In genomic region chr5:88542786-88543185, GRCh38 we compare ENCODE assay signal across 25 cellular contexts.
DNase-seq lines count a peak whose midpoint lies in the region; ATAC-seq, FAIRE-seq and TF ChIP-seq lines count a peak whose summit lies in the region.
"Had no signal": no experiment of that assay in that cellular context is flagged by ENCODE, and none has a peak within 500 bp of the region (broad histone marks: within the 10 kb centered on the region; RNA-seq: fewer than 3 reads in every experiment).

No MANE protein-coding gene starts in this region.

- H3K9ac ChIP-seq in GM12878 (ENCODE audit: control insufficient read depth, insufficient read depth, low read length) = no peak overlapping the region
- H3K9ac ChIP-seq: BLaER1 had no signal

- H3K36me3 ChIP-seq in GM12878 (ENCODE audit: control insufficient read depth in 2 of 2, insufficient read depth in 2 of 2, low read length in 1 of 2) (no peaks in the 10 kb centered on the region), MG63 (no peaks in the 10 kb centered on the region)
- H3K36me3 ChIP-seq: BLaER1 had no signal

- intact Hi-C loops in GM12878 (cut with micrococcal nuclease; ENCODE audit: unreplicated experiment) = no loop called here
- intact Hi-C loops in activated T-helper 1 cell treated with anti-CD3 and anti-CD28 coated beads, Interleukin-12 subunit alpha, Interleukin-12 subunit beta, Interleukin-2, Interleukin-4 antibody, amounts not matched to agents 30 ng/mL and 10 ng/mL and 1 ng/mL, durations not matched to agents 14 hours and 24 hours and 36 hours (cut with micrococcal nuclease) = no loop called here

- ATAC-seq in GM12878 (no peak), GM18502 (IDR thresholded peaks at IDR 0.05; ENCODE audit: poor library complexity, unreplicated experiment) (no peak)
- ATAC-seq: GM23338, HCT116 had no signal

- no peaks in the 10 kb centered on the region for H3K36me3 Mint-ChIP-seq in activated T-helper 1 cell treated with anti-CD3 and anti-CD28 coated beads, Interleukin-12 subunit alpha, Interleukin-12 subunit beta, Interleukin-2, Interleukin-4 antibody, amounts not matched to agents 30 ng/mL and 10 ng/mL and 1 ng/mL, durations not matched to agents 14 hours and 24 hours and 36 hours (ENCODE audit: low read depth)
- H3K36me3 Mint-ChIP-seq: CD4-positive, CD25-positive, alpha-beta regulatory T cell; CD8-positive, alpha-beta memory T cell had no signal

- H3K4me3 Mint-ChIP-seq in activated T-helper 1 cell treated with anti-CD3 and anti-CD28 coated beads, Interleukin-12 subunit alpha, Interleukin-12 subunit beta, Interleukin-2, Interleukin-4 antibody, amounts not matched to agents 30 ng/mL and 10 ng/mL and 1 ng/mL, durations not matched to agents 14 hours and 24 hours and 36 hours = no peak overlapping the region
- H3K4me3 Mint-ChIP-seq: B cell; CD4-positive, CD25-positive, alpha-beta regulatory T cell; CD8-positive, alpha-beta memory T cell; GM23338; H9 had no signal

- H4K20me1 ChIP-seq in GM12878 (ENCODE audit: control insufficient read depth, insufficient read depth) = no peaks in the 10 kb centered on the region
- H4K20me1 ChIP-seq: BLaER1 had no signal

- POLR2A ChIA-PET in GM12878 (lab: Charles Lee) = no interaction called here

- no peak overlapping the region for H3K4me2 ChIP-seq in GM12878 (ENCODE audit: control insufficient read depth, insufficient read depth)
- H3K4me2 ChIP-seq: BLaER1, GM23338 had no signal

- H3K79me2 ChIP-seq in GM12878 (ENCODE audit: control insufficient read depth, insufficient read depth, low read length) = no peaks in the 10 kb centered on the region

- no peaks in the 10 kb centered on the region for H3K9me3 ChIP-seq in GM12878 (replicated peaks; ENCODE audit: control insufficient read depth, insufficient read depth, low read length)
- H3K9me3 ChIP-seq in MG63 = no peaks in the 10 kb centered on the region
- H3K9me3 ChIP-seq: BLaER1 had no signal

- no TSS peak for BruUV-seq in GM12878 (replicated peaks; lab: Mats Ljungman, UMichigan)

- H3K4me3 ChIP-seq in astrocyte of the cerebellum (ENCODE audit: low read depth, low read length) = no peak overlapping the region
- H3K4me3 ChIP-seq in GM12878 = no peak overlapping the region
- H3K4me3 ChIP-seq in MG63 = no peak overlapping the region
- H3K4me3 ChIP-seq: BLaER1, GM23338 had no signal

- CTCF ChIA-PET in GM12878 (lab: Yijun Ruan, JAX) = no interaction called here

- no peak for TF ChIP-seq POLR2A in GM12878 (IDR thresholded peaks at IDR 0.05; ENCODE audit: low read depth, low read length)

- TF ChIP-seq RAD21 in GM12878 (IDR thresholded peaks at IDR 0.05; ENCODE audit: insufficient read depth, low read depth, low read length) = no peak

- H3K27me3 Mint-ChIP-seq in activated T-helper 1 cell treated with anti-CD3 and anti-CD28 coated beads, Interleukin-12 subunit alpha, Interleukin-12 subunit beta, Interleukin-2, Interleukin-4 antibody, amounts not matched to agents 30 ng/mL and 10 ng/mL and 1 ng/mL, durations not matched to agents 14 hours and 24 hours and 36 hours (ENCODE audit: insufficient read depth) = peaks cover 5% of the 10 kb centered on the region

- H3K27ac Mint-ChIP-seq in activated T-helper 1 cell treated with anti-CD3 and anti-CD28 coated beads, Interleukin-12 subunit alpha, Interleukin-12 subunit beta, Interleukin-2, Interleukin-4 antibody, amounts not matched to agents 30 ng/mL and 10 ng/mL and 1 ng/mL, durations not matched to agents 14 hours and 24 hours and 36 hours = no peak overlapping the region
- H3K27ac Mint-ChIP-seq: B cell; CD4-positive, CD25-positive, alpha-beta regulatory T cell; CD8-positive, alpha-beta memory T cell; GM23338; H9 had no signal

- H3K4me1 ChIP-seq in GM12878 (ENCODE audit: control insufficient read depth, insufficient read depth, low read length) = no peaks in the 10 kb centered on the region
- H3K4me1 ChIP-seq: BLaER1 had no signal

- no peaks in the 10 kb centered on the region for H3K27me3 ChIP-seq in GM12878 (replicated peaks in 1 of 2; ENCODE audit: control insufficient read depth in 2 of 2, insufficient read depth in 2 of 2, low read length in 1 of 2)
- no peaks in the 10 kb centered on the region for H3K27me3 ChIP-seq in MG63
- H3K27me3 ChIP-seq: BLaER1 had no signal

- no peaks in the 10 kb centered on the region for H3K9me3 Mint-ChIP-seq in activated T-helper 1 cell treated with anti-CD3 and anti-CD28 coated beads, Interleukin-12 subunit alpha, Interleukin-12 subunit beta, Interleukin-2, Interleukin-4 antibody, amounts not matched to agents 30 ng/mL and 10 ng/mL and 1 ng/mL, durations not matched to agents 14 hours and 24 hours and 36 hours
- H3K9me3 Mint-ChIP-seq: CD4-positive, CD25-positive, alpha-beta regulatory T cell; CD8-positive, alpha-beta memory T cell; GM23338; H9 had no signal

- SMC1A ChIA-PET in GM12878 (lab: Charles Lee; ENCODE audit: uncharacterized antibody, unreplicated experiment) = interaction anchor here (1.5 kb wide), 1 partner anchor 18 kb away, joined by 6 read pairs; no protein-coding TSS in a partner anchor

- TF ChIP-seq CTCF in astrocyte of the cerebellum (IDR thresholded peaks at IDR 0.05; ENCODE audit: low read depth, low read length, missing control alignments) = no peak
- TF ChIP-seq CTCF in GM12878 (IDR thresholded peaks at IDR 0.05 in 2 of 3, conservative IDR thresholded peaks at IDR 0.05 in 1 of 3; ENCODE audit: control insufficient read depth in 2 of 3, extremely low read depth in 1 of 3, insufficient read depth in 1 of 3, low read depth in 3 of 3, low read length in 3 of 3) = no peak

- RAD21 ChIA-PET in GM12878 (lab: Charles Lee; ENCODE audit: unreplicated experiment) = no interaction called here

- no peak for FAIRE-seq in GM12878 (lab: Jason Lieb, UNC)
- FAIRE-seq: A204.1, D721Med, GM12892, GM18507 had no signal

- H3K4me1 Mint-ChIP-seq in activated T-helper 1 cell treated with anti-CD3 and anti-CD28 coated beads, Interleukin-12 subunit alpha, Interleukin-12 subunit beta, Interleukin-2, Interleukin-4 antibody, amounts not matched to agents 30 ng/mL and 10 ng/mL and 1 ng/mL, durations not matched to agents 14 hours and 24 hours and 36 hours (ENCODE audit: low read depth) = no peaks in the 10 kb centered on the region
- H3K4me1 Mint-ChIP-seq: B cell; CD4-positive, CD25-positive, alpha-beta regulatory T cell; CD8-positive, alpha-beta memory T cell had no signal

- in situ Hi-C loops in G401 (cut with HindIII; ENCODE audit: low sequenced_read_pairs) (no loop called here), astrocyte of the cerebellum (cut with HindIII; ENCODE audit: low sequenced_read_pairs) (no loop called here), GM12878 (cut with MboI) (no loop called here)

- H2AFZ ChIP-seq in GM12878 (ENCODE audit: control insufficient read depth, low read depth, low read length) = no peak overlapping the region
- H2AFZ ChIP-seq: GM23338 had no signal

- TF ChIP-seq EP300 in GM12878 (IDR thresholded peaks at IDR 0.05; ENCODE audit: borderline replicate concordance in 1 of 2, control insufficient read depth in 1 of 2, low read depth in 2 of 2, low read length in 2 of 2) = no peak

- DNase-seq in G401 (ENCODE audit: low spot score) (peak; percentile 6), NCI-H69 (lab: John Stamatoyannopoulos, UW) (peak; percentile 41), astrocyte of the cerebellum (ENCODE audit: low read depth) (peak; percentile 42), GM12878 (ENCODE audit: low read depth, low spot score) (no peak), substantia nigra (lab: John Stamatoyannopoulos, UW) (no peak), MG63 (no peak)
- no peak for DNase-seq in activated T-helper 1 cell treated with anti-CD3 and anti-CD28 coated beads, Interleukin-12 subunit alpha, Interleukin-12 subunit beta, Interleukin-2, Interleukin-4 antibody, amounts not matched to agents 30 ng/mL and 10 ng/mL and 1 ng/mL, durations not matched to agents 14 hours and 24 hours and 36 hours (ENCODE audit: low spot score)
- DNase-seq: CD4-positive, CD25-positive, alpha-beta regulatory T cell; CD8-positive, alpha-beta memory T cell; DMS 273 treated with DMSO at 0.1 percent for 48 hours; DMS79; EL; GF-D8; H9 had no signal

- H3K27ac ChIP-seq in GM12878 (ENCODE audit: control insufficient read depth, insufficient read depth) (no peak overlapping the region), substantia nigra (ENCODE audit: low read depth, low read length, poor library complexity, severe bottlenecking) (no peak overlapping the region)
- H3K27ac ChIP-seq: 22Rv1, BLaER1, C4-2B had no signal

TF ChIP-seq in GM12878, 131 proteins besides CTCF, POLR2A, EP300 and RAD21:
- TF ChIP-seq RUNX3 (IDR thresholded peaks at IDR 0.05; ENCODE audit: low read length) (0 out of 2 replicates have a peak, but pooled peaks have one; percentile 12), SIX5 (IDR thresholded peaks at IDR 0.05; ENCODE audit: low read depth, low read length, severe bottlenecking) (no peak)

Comparison
In these comparisons a context has a peak if more than half of its experiments do, and no peak if none do; other contexts are left out.
1. DNase-seq: peak in G401 (single experiment), NCI-H69 (single experiment) and astrocyte of the cerebellum (single experiment); none in GM12878 (single experiment), substantia nigra (0 of 49), MG63 (single experiment) and activated T-helper 1 cell treated with anti-CD3 and anti-CD28 coated beads, Interleukin-12 subunit alpha, Interleukin-12 subunit beta, Interleukin-2, Interleukin-4 antibody, amounts not matched to agents 30 ng/mL and 10 ng/mL and 1 ng/mL, durations not matched to agents 14 hours and 24 hours and 36 hours (single experiment).